Comparison of ENCODE assay signal across 23 cellular contexts in the genomic region with DNA sequence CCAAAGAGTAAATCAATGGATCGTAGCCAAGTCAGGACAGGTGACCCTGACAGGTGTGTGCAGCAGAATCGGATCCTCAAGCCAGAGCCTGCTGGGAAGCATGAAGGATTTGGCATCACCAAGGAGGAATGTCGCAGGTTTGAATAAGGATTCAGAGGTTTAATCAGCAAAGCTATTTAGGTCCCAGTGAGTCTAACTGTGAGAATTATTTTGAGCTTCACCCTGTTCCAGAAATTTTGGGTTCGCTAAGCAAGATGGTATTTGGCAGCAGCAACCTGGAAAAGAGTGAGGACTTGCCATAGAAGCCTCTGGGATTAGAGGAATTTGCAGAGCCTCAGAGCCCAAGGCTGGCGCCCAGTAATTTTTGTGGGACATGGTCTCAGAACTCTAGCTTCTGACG.
DNase-seq lines count a peak whose midpoint lies in the region; ATAC-seq and TF ChIP-seq lines count a peak whose summit lies in the region.
"Had no signal": no experiment of that assay in that cellular context is flagged by ENCODE, and none has a peak within 500 bp of the region (broad histone marks: within the 10 kb centered on the region; RNA-seq: fewer than 3 reads in every experiment).

No MANE protein-coding gene starts in this region.

- no peak for TF ChIP-seq CTCF in epithelial cell of esophagus (IDR thresholded peaks at IDR 0.05; ENCODE audit: insufficient read depth, low read depth, low read length, missing control alignments)

- DNase-seq in COR-L47 (lab: John Stamatoyannopoulos, UW) (peak; percentile 84), G401 (ENCODE audit: low spot score) (peak; percentile 97), NCI-H748 (lab: John Stamatoyannopoulos, UW; ENCODE audit: unreplicated experiment) (peak; percentile 82), epithelial cell of esophagus (ENCODE audit: low read depth) (peak; percentile 4), left lobe of liver (ENCODE audit: low spot score) (no peak), SIG-M5 (lab: John Stamatoyannopoulos, UW) (no peak)
- DNase-seq: activated CD4-positive, alpha-beta memory T cell treated with anti-CD3 and anti-CD28 coated beads for 36 hours; activated naive CD4-positive, alpha-beta T cell treated with anti-CD3 and anti-CD28 coated beads for 36 hours; activated T-cell treated with anti-CD3 and anti-CD28 coated beads, Interleukin-2, amount 50 U/mL, for 48 hours; amygdala; CD4-positive, CD25-positive, alpha-beta regulatory T cell; effector memory CD8-positive, alpha-beta T cell; GOT3; midbrain; NCI-H1694 treated with DMSO at 0.1 percent for 48 hours; NK-92 treated with Interleukin-12 subunit alpha and Interleukin-12 subunit beta, amount 100 ng/mL, for 24 hours; Peyer's patch; stimulated activated CD4-positive, alpha-beta T cell treated with anti-CD3 and anti-CD28 coated beads, Interleukin-4, amount 100 ng/mL, for 4 hours; stimulated activated naive CD8-positive, alpha-beta T cell treated with anti-CD3 and anti-CD28 coated beads, Interleukin-15, amount 100 ng/mL, for 72 hours had no signal

- ATAC-seq in left lobe of liver (no peak), HG03175 (IDR thresholded peaks at IDR 0.05; ENCODE audit: unreplicated experiment) (no peak), GM21786 (IDR thresholded peaks at IDR 0.05; ENCODE audit: unreplicated experiment) (no peak)
- ATAC-seq: effector memory CD8-positive, alpha-beta T cell; left lung; stimulated activated naive CD8-positive, alpha-beta T cell treated with anti-CD3 and anti-CD28 coated beads, Interleukin-15, amount 100 ng/mL, for 72 hours; WTC11 had no signal

- in situ Hi-C loops in G401 (cut with HindIII; ENCODE audit: low sequenced_read_pairs): no loop called here

- no peak overlapping the region for H3K4me3 ChIP-seq in epithelial cell of esophagus (ENCODE audit: low read length)
- H3K4me3 ChIP-seq: left lung, Peyer's patch had no signal

Comparison
In these comparisons a context has a peak if more than half of its experiments do, and no peak if none do; other contexts are left out.
1. DNase-seq: peak in COR-L47 (single experiment), G401 (single experiment), NCI-H748 (single experiment) and epithelial cell of esophagus (single experiment); none in left lobe of liver (single experiment) and SIG-M5 (single experiment).